ENCODE assay signal across 9 cellular contexts in genomic region chr22:29270475-29271271, GRCh38. TPM values are rescaled to one million over a fixed set of nuclear protein-coding genes. Genes with fewer than 3 reads are reported as not detected.
A peak's percentile ranks its signal among the peaks of the same experiment; 100 is the strongest.
DNase-seq lines count a peak whose midpoint lies in the region; ATAC-seq and TF ChIP-seq lines count a peak whose summit lies in the region.
"Had no signal": no experiment of that assay in that cellular context is flagged by ENCODE, and none has a peak within 500 bp of the region (broad histone marks: within the 10 kb centered on the region; RNA-seq: fewer than 3 reads in every experiment).

No MANE protein-coding gene starts in this region.

- DNase-seq in GF-D8 (lab: John Stamatoyannopoulos, UW) (peak; percentile 61), NOMO-1 treated with dmso at 0.1 percent for 144 hours (lab: John Stamatoyannopoulos, UW; ENCODE audit: unreplicated experiment) (peak; percentile 45), dorsolateral prefrontal cortex (no peak), neural crest cell (ENCODE audit: low read depth, low spot score) (no peak), NCI-H1436 (lab: John Stamatoyannopoulos, UW) (no peak), SW480 (ENCODE audit: low spot score) (no peak), putamen (ENCODE audit: low spot score) (no peak)

- no peaks in the 10 kb centered on the region for H3K27me3 ChIP-seq in dorsolateral prefrontal cortex

- H3K27ac ChIP-seq in dorsolateral prefrontal cortex = peak overlapping the region in 44 of 59 donors; percentile 0 to 100 (median 80)

- no peaks in the 10 kb centered on the region for H3K9me3 Mint-ChIP-seq in neural crest cell

- H3K27ac Mint-ChIP-seq in neural crest cell (ENCODE audit: unreplicated experiment) = peak overlapping the region; percentile 23

- H3K36me3 Mint-ChIP-seq in neural crest cell (ENCODE audit: low read depth) = peaks cover 42% of the 10 kb centered on the region

- no peak for TF ChIP-seq CTCF in dorsolateral prefrontal cortex (IDR thresholded peaks at IDR 0.05 in 54 of 56, conservative IDR thresholded peaks at IDR 0.05 in 2 of 56; ENCODE audit: low read depth in 1 of 56, partially characterized antibody in 56 of 56)
- TF ChIP-seq CTCF in neural crest cell (conservative IDR thresholded peaks at IDR 0.05) = no peak

- H3K4me3 Mint-ChIP-seq in neural crest cell = peak overlapping the region; percentile 99

- H3K4me3 ChIP-seq in dorsolateral prefrontal cortex = peak overlapping the region; percentile 65 to 100 (median 95)

- no peak for ATAC-seq in HG02973 (IDR thresholded peaks at IDR 0.05; ENCODE audit: unreplicated experiment)

- intact Hi-C loops in dorsolateral prefrontal cortex (cut with DNase I) = no loop called here

- peaks cover 2% of the 10 kb centered on the region for H3K27me3 Mint-ChIP-seq in neural crest cell (ENCODE audit: low read depth)

- peaks cover 65% of the 10 kb centered on the region for H3K4me1 Mint-ChIP-seq in neural crest cell

RNA-seq across cellular contexts. Expression of gene EWSR1, which starts 2.6 kb away (rescaled TPM):
- total RNA-seq in dorsolateral prefrontal cortex = 100 to 1,000 TPM; 167 to 257 (median 211) TPM
- total RNA-seq in neural crest cell = 483 and 497 TPM in 2 replicates

RNA-seq across cellular contexts. Expression of gene RHBDD3, which starts 2.9 kb away (rescaled TPM):
- total RNA-seq in dorsolateral prefrontal cortex (10 to 100 TPM; 20.6 to 54.7 (median 29.2) TPM), neural crest cell (64.9 and 65.6 TPM in 2 replicates)

RNA-seq across cellular contexts. Expression of gene GAS2L1, which starts 35.8 kb away (rescaled TPM):
- total RNA-seq in dorsolateral prefrontal cortex = 100 to 1,000 TPM in 1 of 120 experiments, 10 to 100 TPM in 119; 33.5 to 139 (median 57.6) TPM
- 7.8 and 8.9 TPM in 2 replicates for total RNA-seq in neural crest cell

RNA-seq across cellular contexts. Expression of gene RASL10A, which starts 44.8 kb away (rescaled TPM):
- total RNA-seq in dorsolateral prefrontal cortex (10 to 100 TPM in 119 of 120 experiments, 1 to 10 TPM in 1; 8.9 to 47.8 (median 25.3) TPM), neural crest cell (0.27 and 0.63 TPM in 2 replicates)
- total RNA-seq: SK-MEL-5 had no signal

Comparison
In these comparisons a context has a peak if more than half of its experiments do, and no peak if none do; other contexts are left out.
1. DNase-seq: peak in GF-D8 (single experiment) and NOMO-1 treated with dmso at 0.1 percent for 144 hours (single experiment); none in dorsolateral prefrontal cortex (0 of 10), neural crest cell (single experiment), NCI-H1436 (single experiment), SW480 (single experiment) and putamen (single experiment).